12 cellular contexts compared by ENCODE assay signal in genomic region chr3:171258316-171258715, GRCh38.
DNase-seq lines count a peak whose midpoint lies in the region; ATAC-seq, FAIRE-seq and TF ChIP-seq lines count a peak whose summit lies in the region.
"Had no signal": no experiment of that assay in that cellular context is flagged by ENCODE, and none has a peak within 500 bp of the region (broad histone marks: within the 10 kb centered on the region; RNA-seq: fewer than 3 reads in every experiment).

No MANE protein-coding gene starts in this region.

- CTCF ChIA-PET in endothelial cell of umbilical vein (lab: Charles Lee), result interaction anchor here (0.9 to 1.4 kb wide), 2 partner anchors 51 to 71 kb away, joined by 3 read pairs; no protein-coding TSS in a partner anchor

- H3K9me2 ChIP-seq in GM23248 (ENCODE audit: insufficient read depth), result no peaks in the 10 kb centered on the region; the same call in 1 of the 2 replicates

- H3K4me1 ChIP-seq in GM23248 (ENCODE audit: insufficient read depth), result peaks cover 39% of the 10 kb centered on the region
- peaks cover 39% of the 10 kb centered on the region for H3K4me1 ChIP-seq in endothelial cell of umbilical vein (ENCODE audit: control insufficient read depth, extremely low read depth, insufficient read depth, low read length)
- peaks cover 36% of the 10 kb centered on the region for H3K4me1 ChIP-seq in psoas muscle

- no peaks in the 10 kb centered on the region for H3K9me1 ChIP-seq in endothelial cell of umbilical vein (replicated peaks; ENCODE audit: control insufficient read depth, extremely low read depth, insufficient read depth, low read length)

- dilution Hi-C loops in endothelial cell of umbilical vein (cut with MboI; ENCODE audit: extremely low pct_ligation_motif_present, low sequenced_read_pairs), result no loop called here

- no peak overlapping the region for H3K4me3 ChIP-seq in GM23248
- no peak overlapping the region for H3K4me3 ChIP-seq in endothelial cell of umbilical vein (replicated peaks in 1 of 3; ENCODE audit: insufficient read depth in 1 of 3, low read depth in 1 of 3, low read length in 3 of 3)
- H3K4me3 ChIP-seq in psoas muscle, result no peak overlapping the region
- H3K4me3 ChIP-seq: esophagus squamous epithelium, thoracic aorta had no signal

- H3K79me2 ChIP-seq in GM23248 (ENCODE audit: insufficient read depth), result no peaks in the 10 kb centered on the region
- H3K79me2 ChIP-seq in endothelial cell of umbilical vein (ENCODE audit: control insufficient read depth, insufficient read depth, low read length), result peaks cover 3% of the 10 kb centered on the region

- H3K4me2 ChIP-seq in GM23248 (ENCODE audit: unreplicated experiment) (peak overlapping the region; percentile 23), endothelial cell of umbilical vein (ENCODE audit: insufficient read depth, low read length) (no peak overlapping the region)

- H3K27ac ChIP-seq in GM23248 (peak overlapping the region; percentile 12), endothelial cell of umbilical vein (ENCODE audit: insufficient read depth, low read depth, low read length) (no peak overlapping the region), psoas muscle (peak overlapping the region; percentile 84)
- H3K27ac ChIP-seq: thoracic aorta had no signal

- intact Hi-C loops in endothelial cell of umbilical vein (cut with micrococcal nuclease), result no loop called here
- intact Hi-C loops in psoas muscle (cut with DNase I), result loop anchor here in 1 of 2 donors (5.0 kb wide), 2 partner anchors 56 to 199 kb away; no protein-coding TSS in a partner anchor

- H3K36me3 ChIP-seq in GM23248 (ENCODE audit: low read depth) (no peaks in the 10 kb centered on the region), endothelial cell of umbilical vein (ENCODE audit: control insufficient read depth in 2 of 2, extremely low read depth in 1 of 2, insufficient read depth in 2 of 2, low read length in 2 of 2) (no peaks in the 10 kb centered on the region), psoas muscle (ENCODE audit: insufficient read depth in 1 of 2, low read depth in 1 of 2) (no peaks in the 10 kb centered on the region)
- H3K36me3 ChIP-seq: esophagus squamous epithelium, thoracic aorta had no signal

- POLR2A ChIA-PET in endothelial cell of umbilical vein (lab: Charles Lee), result no interaction called here

- in situ Hi-C loops in GM23248 (cut with MboI), result no loop called here

- no peaks in the 10 kb centered on the region for H3K27me3 ChIP-seq in GM23248 (replicated peaks; ENCODE audit: insufficient read depth)
- no peaks in the 10 kb centered on the region for H3K27me3 ChIP-seq in endothelial cell of umbilical vein (ENCODE audit: control insufficient read depth in 2 of 2, insufficient read depth in 2 of 2, low read length in 2 of 2)
- no peaks in the 10 kb centered on the region for H3K27me3 ChIP-seq in psoas muscle (ENCODE audit: insufficient read depth in 3 of 3, low read length in 2 of 3)
- H3K27me3 ChIP-seq: esophagus squamous epithelium had no signal

- no peak overlapping the region for H3K9ac ChIP-seq in GM23248
- H3K9ac ChIP-seq in endothelial cell of umbilical vein (replicated peaks; ENCODE audit: extremely low read depth, insufficient read depth, low read length), result no peak overlapping the region

- TF ChIP-seq POLR2A in endothelial cell of umbilical vein (IDR thresholded peaks at IDR 0.05; ENCODE audit: low read depth, low read length), result no peak

- no TSS peak for BruUV-seq in endothelial cell of umbilical vein (replicated peaks; lab: Mats Ljungman, UMichigan)

- ATAC-seq in psoas muscle (peak; percentile 54 to 90 (median 84)), HG03354 (IDR thresholded peaks at IDR 0.05; ENCODE audit: poor library complexity, severe bottlenecking, unreplicated experiment) (no peak)

- FAIRE-seq in endothelial cell of umbilical vein (lab: Jason Lieb, UNC), result no peak

- H3K9me3 ChIP-seq in GM23248 (ENCODE audit: low read depth) (no peaks in the 10 kb centered on the region), endothelial cell of umbilical vein (replicated peaks; ENCODE audit: control insufficient read depth, insufficient read depth, low read length) (no peaks in the 10 kb centered on the region), psoas muscle (no peaks in the 10 kb centered on the region)
- H3K9me3 ChIP-seq: esophagus squamous epithelium, thoracic aorta had no signal

- TF ChIP-seq CTCF in endothelial cell of umbilical vein (IDR thresholded peaks at IDR 0.05; ENCODE audit: extremely low read depth in 1 of 2, insufficient read depth in 1 of 2, low read depth in 1 of 2, low read length in 2 of 2) (no peak), psoas muscle (IDR thresholded peaks at IDR 0.05) (no peak)

- H2AFZ ChIP-seq in GM23248, result no peak overlapping the region
- H2AFZ ChIP-seq in endothelial cell of umbilical vein (ENCODE audit: low read depth, low read length), result no peak overlapping the region

- WGBS in GM23248 (ENCODE audit: low coverage in 1 of 2, low lambda C conversion rate in 2 of 2, missing lambda C conversion rate in 2 of 2), 2 experiments, result 43 to 48% methylated on average over 2 of the region's 2 CpGs
- 13 to 30% (median 14%) methylated on average over 2 of the region's 2 CpGs for WGBS in psoas muscle, 3 donors

- peaks cover 37% of the 10 kb centered on the region for H3F3A ChIP-seq in GM23248 (ENCODE audit: insufficient read depth)

- DNase-seq in GM23248 (peak; percentile 28), SW480 (ENCODE audit: low spot score) (peak; percentile 48), endothelial cell of umbilical vein (ENCODE audit: low read depth, low spot score) (no peak), psoas muscle (no peak), NCI-H2196 treated with DMSO at 0.1 percent for 48 hours (lab: John Stamatoyannopoulos, UW; ENCODE audit: unreplicated experiment) (no peak)
- DNase-seq in stimulated activated CD4-positive, alpha-beta T cell treated with anti-CD3 and anti-CD28 coated beads, Interleukin-12 subunit alpha, Interleukin-12 subunit beta, amount 100 ng/mL, for 4 hours, result no peak
- DNase-seq: activated CD4-positive, alpha-beta T cell treated with anti-CD3 and anti-CD28 coated beads for 4 hours; aorta; esophagus squamous epithelium; NCI-H2171 had no signal

- H4K20me1 ChIP-seq in GM23248 (ENCODE audit: insufficient read depth), result no peaks in the 10 kb centered on the region
- H4K20me1 ChIP-seq in endothelial cell of umbilical vein (replicated peaks; ENCODE audit: control insufficient read depth, extremely low read depth, insufficient read depth, low read length), result no peaks in the 10 kb centered on the region

TF ChIP-seq in endothelial cell of umbilical vein, 7 proteins besides CTCF, POLR2A, EP300 and RAD21:
- TF ChIP-seq EZH2 (IDR thresholded peaks at IDR 0.05; ENCODE audit: borderline replicate concordance, low read depth, low read length, severe bottlenecking) (no peak), FOS (IDR thresholded peaks at IDR 0.05; ENCODE audit: borderline replicate concordance, insufficient read depth, low read length) (peak; percentile 40)
TF ChIP-seq in endothelial cell of umbilical vein: peak in this region for 1.

Comparison
In these comparisons a context has a peak if more than half of its experiments do, and no peak if none do; other contexts are left out.
1. DNase-seq: peak in GM23248 (single experiment) and SW480 (single experiment); none in endothelial cell of umbilical vein (single experiment), psoas muscle (0 of 2), NCI-H2196 treated with DMSO at 0.1 percent for 48 hours (single experiment) and stimulated activated CD4-positive, alpha-beta T cell treated with anti-CD3 and anti-CD28 coated beads, Interleukin-12 subunit alpha, Interleukin-12 subunit beta, amount 100 ng/mL, for 4 hours (single experiment).